Comparison of ENCODE assay signal across 17 cellular contexts in the genomic region with DNA sequence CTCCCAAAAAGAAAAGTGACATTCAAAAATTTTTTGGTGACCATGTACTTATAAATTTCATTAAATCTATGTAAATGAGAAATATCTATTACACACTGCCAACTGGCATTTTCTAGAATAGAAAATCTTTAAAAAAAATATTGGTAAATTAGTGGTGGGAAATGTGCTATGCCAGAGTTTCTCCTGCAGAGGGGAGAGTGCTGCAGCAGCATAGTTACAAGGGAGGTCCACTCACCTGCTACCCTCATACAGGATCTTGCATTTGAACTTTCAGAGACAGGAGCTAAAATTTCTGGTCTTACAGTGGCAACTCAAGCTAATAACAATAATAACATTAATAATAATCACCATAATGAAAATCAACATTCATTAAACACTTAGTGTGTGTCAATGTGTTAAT.
DNase-seq lines count a peak whose midpoint lies in the region; TF ChIP-seq lines count a peak whose summit lies in the region.
"Had no signal": no experiment of that assay in that cellular context is flagged by ENCODE, and none has a peak within 500 bp of the region (broad histone marks: within the 10 kb centered on the region; RNA-seq: fewer than 3 reads in every experiment).

No MANE protein-coding gene starts in this region.

- H4K8ac ChIP-seq in mesendoderm (ENCODE audit: low read depth, low read length): no peak overlapping the region

- no peaks in the 10 kb centered on the region for H3K27me3 Mint-ChIP-seq in Calu3 (ENCODE audit: unreplicated experiment)
- H3K27me3 Mint-ChIP-seq: activated naive CD8-positive, alpha-beta T cell treated with anti-CD3 and anti-CD28 coated beads for 36 hours; CD4-positive, alpha-beta T cell; stimulated activated naive CD8-positive, alpha-beta T cell treated with anti-CD3 and anti-CD28 coated beads, Interleukin-15, Interleukin-2, amounts not matched to agents 100 ng/mL and 50 ng/mL, for 24 hours had no signal

- no peaks in the 10 kb centered on the region for H3K36me3 Mint-ChIP-seq in Calu3 (ENCODE audit: insufficient read depth, unreplicated experiment)
- H3K36me3 Mint-ChIP-seq: activated naive CD8-positive, alpha-beta T cell treated with anti-CD3 and anti-CD28 coated beads for 36 hours had no signal

- no peak overlapping the region for H3K27ac Mint-ChIP-seq in Calu3 (ENCODE audit: unreplicated experiment)
- H3K27ac Mint-ChIP-seq: activated naive CD8-positive, alpha-beta T cell treated with anti-CD3 and anti-CD28 coated beads for 36 hours; CD4-positive, alpha-beta T cell; stimulated activated naive CD8-positive, alpha-beta T cell treated with anti-CD3 and anti-CD28 coated beads, Interleukin-15, Interleukin-2, amounts not matched to agents 100 ng/mL and 50 ng/mL, for 24 hours had no signal

- H2AFZ ChIP-seq in OCI-LY3 (ENCODE audit: low read depth, low read length): no peak overlapping the region

- no peak overlapping the region for H3K18ac ChIP-seq in mesendoderm (ENCODE audit: low read length)

- BruUV-seq in Calu3 (replicated peaks; lab: Mats Ljungman, UMichigan): no TSS peak

- no peak overlapping the region for H4K5ac ChIP-seq in mesendoderm (ENCODE audit: low read length)

- H3K4me2 ChIP-seq in OCI-LY3 (ENCODE audit: low read length): no peak overlapping the region
- no peak overlapping the region for H3K4me2 ChIP-seq in mesendoderm (ENCODE audit: low read length)

- H3K4me1 ChIP-seq in OCI-LY3 (ENCODE audit: low read length): peaks cover 14% of the 10 kb centered on the region
- H3K4me1 ChIP-seq in mesendoderm (ENCODE audit: control insufficient read depth, low read depth, low read length): no peaks in the 10 kb centered on the region
- H3K4me1 ChIP-seq: uterus had no signal

- H3K27ac ChIP-seq in OCI-LY3 (ENCODE audit: low read length): no peak overlapping the region
- no peak overlapping the region for H3K27ac ChIP-seq in mesendoderm (ENCODE audit: low read depth, low read length)
- H3K27ac ChIP-seq: SK-N-MC, uterus had no signal

- H3K4me3 ChIP-seq in OCI-LY3 (ENCODE audit: low read length) (no peak overlapping the region), choroid plexus epithelial cell (ENCODE audit: low read depth, low read length) (no peak overlapping the region), mesendoderm (ENCODE audit: low read length) (no peak overlapping the region)
- H3K4me3 ChIP-seq: lung, SK-N-MC, uterus had no signal

- H3K4me1 Mint-ChIP-seq in Calu3 (ENCODE audit: low read depth, unreplicated experiment): no peaks in the 10 kb centered on the region
- H3K4me1 Mint-ChIP-seq: activated naive CD8-positive, alpha-beta T cell treated with anti-CD3 and anti-CD28 coated beads for 36 hours had no signal

- no peak overlapping the region for H3K4me3 Mint-ChIP-seq in Calu3 (ENCODE audit: low read depth, unreplicated experiment)
- H3K4me3 Mint-ChIP-seq: activated naive CD8-positive, alpha-beta T cell treated with anti-CD3 and anti-CD28 coated beads for 36 hours; CD4-positive, alpha-beta T cell; stimulated activated naive CD8-positive, alpha-beta T cell treated with anti-CD3 and anti-CD28 coated beads, Interleukin-15, Interleukin-2, amounts not matched to agents 100 ng/mL and 50 ng/mL, for 24 hours had no signal

- no peaks in the 10 kb centered on the region for H4K20me1 ChIP-seq in OCI-LY3 (ENCODE audit: insufficient read depth, low read length)

- peak; percentile 11 for DNase-seq in Calu3
- peak; percentile 16 for DNase-seq in choroid plexus epithelial cell (ENCODE audit: low read depth)
- peak; percentile 28 for DNase-seq in mesendoderm
- no peak for DNase-seq in GM20000 (ENCODE audit: low spot score)
- DNase-seq in activated CD8-positive, alpha-beta memory T cell treated with anti-CD3 and anti-CD28 coated beads for 24 hours: no peak
- DNase-seq in dedifferentiated amniotic fluid mesenchymal stem cell (ENCODE audit: extremely low spot score): no peak
- DNase-seq in activated naive CD4-positive, alpha-beta T cell treated with anti-CD3 and anti-CD28 coated beads, Interleukin-2, amount 50 U/mL, for 16 hours: no peak
- DNase-seq: activated naive CD8-positive, alpha-beta T cell treated with anti-CD3 and anti-CD28 coated beads for 36 hours; CD4-positive, alpha-beta T cell; hypothalamus; KG1; NCI-H1417 treated with DMSO at 0.1 percent for 48 hours; uterus had no signal

- no peak overlapping the region for H2BK5ac ChIP-seq in mesendoderm (ENCODE audit: low read length)

- H2BK15ac ChIP-seq in mesendoderm (replicated peaks; ENCODE audit: low read depth): no peak overlapping the region

- no peaks in the 10 kb centered on the region for H3K79me1 ChIP-seq in mesendoderm (ENCODE audit: low read length)

- no peaks in the 10 kb centered on the region for H3K79me2 ChIP-seq in OCI-LY3 (ENCODE audit: low read length)
- H3K79me2 ChIP-seq in mesendoderm (ENCODE audit: control insufficient read depth, insufficient read depth, low read length): no peaks in the 10 kb centered on the region

- CTCF ChIA-PET in Calu3 (lab: Charles Lee): interaction anchor here (0.5 kb wide), 1 partner anchor 516 kb away, joined by 9 read pairs; no protein-coding TSS in a partner anchor

- H3K9me3 ChIP-seq in OCI-LY3 (ENCODE audit: insufficient read depth, low read length): no peaks in the 10 kb centered on the region
- H3K9me3 ChIP-seq: uterus had no signal

- H3K36me3 ChIP-seq in OCI-LY3 (replicated peaks; ENCODE audit: low read depth, low read length) (no peaks in the 10 kb centered on the region), mesendoderm (ENCODE audit: control insufficient read depth, insufficient read depth, low read length) (no peaks in the 10 kb centered on the region)
- H3K36me3 ChIP-seq: uterus had no signal

- no peak overlapping the region for H3K4ac ChIP-seq in mesendoderm (ENCODE audit: low read depth, low read length)

- H2AK5ac ChIP-seq in mesendoderm (ENCODE audit: low read length): no peak overlapping the region

- TF ChIP-seq CTCF in Calu3 (IDR thresholded peaks at IDR 0.05; ENCODE audit: unreplicated experiment) (peak; percentile 29), OCI-LY3 (IDR thresholded peaks at IDR 0.05; ENCODE audit: low read depth, low read length) (peak; percentile 49), choroid plexus epithelial cell (conservative IDR thresholded peaks at IDR 0.05; ENCODE audit: low read depth, low read length) (peak; percentile 59), GM20000 (IDR thresholded peaks at IDR 0.05; ENCODE audit: extremely low read depth, missing control alignments) (no peak)

- no peak overlapping the region for H3K56ac ChIP-seq in mesendoderm (ENCODE audit: low read length)

- H3K27me3 ChIP-seq in OCI-LY3 (ENCODE audit: low read depth, low read length) (no peaks in the 10 kb centered on the region), mesendoderm (ENCODE audit: insufficient read depth, low read length, poor library complexity) (no peaks in the 10 kb centered on the region)
- H3K27me3 ChIP-seq: uterus had no signal

- H3K23ac ChIP-seq in mesendoderm (ENCODE audit: low read length): no peak overlapping the region

- H3K9ac ChIP-seq in OCI-LY3 (ENCODE audit: low read length) (no peak overlapping the region), mesendoderm (ENCODE audit: low read length) (no peak overlapping the region)

- no peak overlapping the region for H2BK120ac ChIP-seq in mesendoderm (ENCODE audit: low read depth, low read length)

- intact Hi-C loops in Calu3 (cut with micrococcal nuclease; ENCODE audit: unreplicated experiment): loop anchor here (1.0 to 5.0 kb wide), 3 partner anchors 125 to 194 kb away; no protein-coding TSS in a partner anchor

- no peaks in the 10 kb centered on the region for H3K9me3 Mint-ChIP-seq in Calu3 (ENCODE audit: low read depth, unreplicated experiment)
- H3K9me3 Mint-ChIP-seq: CD4-positive, alpha-beta T cell; stimulated activated naive CD8-positive, alpha-beta T cell treated with anti-CD3 and anti-CD28 coated beads, Interleukin-15, Interleukin-2, amounts not matched to agents 100 ng/mL and 50 ng/mL, for 24 hours had no signal

Comparison
In these comparisons a context has a peak if more than half of its experiments do, and no peak if none do; other contexts are left out.
1. DNase-seq: peak in Calu3 (single experiment), choroid plexus epithelial cell (single experiment) and mesendoderm (single experiment); none in GM20000 (single experiment), activated CD8-positive, alpha-beta memory T cell treated with anti-CD3 and anti-CD28 coated beads for 24 hours (single experiment), dedifferentiated amniotic fluid mesenchymal stem cell (single experiment) and activated naive CD4-positive, alpha-beta T cell treated with anti-CD3 and anti-CD28 coated beads, Interleukin-2, amount 50 U/mL, for 16 hours (single experiment).